ENCODE assay signal across 1 cellular context in genomic region chr6:83849610-83850009, GRCh38.
TF ChIP-seq lines count a peak whose summit lies in the region.

No MANE protein-coding gene starts in this region.

TF ChIP-seq in SK-N-SH, 30 proteins besides CTCF, POLR2A, EP300 and RAD21 (continued from another document):
- TF ChIP-seq REST (IDR thresholded peaks at IDR 0.05; ENCODE audit: low read depth, low read length) (0 out of 2 replicates have a peak, but pooled peaks have one; percentile 40), SMC3 (IDR thresholded peaks at IDR 0.05; ENCODE audit: low read depth, low read length) (no peak), FOXM1 (IDR thresholded peaks at IDR 0.05; ENCODE audit: low read depth) (no peak), FOXJ3 (CRISPR knock-in tag; IDR thresholded peaks at IDR 0.05) (no peak)
